ENCODE assay signal across 13 cellular contexts in genomic region chr3:9955067-9955502, GRCh38. TPM values are rescaled to one million over a fixed set of nuclear protein-coding genes. Genes with fewer than 3 reads are reported as not detected.
DNase-seq lines count a peak whose midpoint lies in the region; ATAC-seq and TF ChIP-seq lines count a peak whose summit lies in the region.
"Had no signal": no experiment of that assay in that cellular context is flagged by ENCODE, and none has a peak within 500 bp of the region (broad histone marks: within the 10 kb centered on the region; RNA-seq: fewer than 3 reads in every experiment).

No MANE protein-coding gene starts in this region.

- no peak overlapping the region for H3K27ac Mint-ChIP-seq in Calu3 (ENCODE audit: unreplicated experiment)
- H3K27ac Mint-ChIP-seq: mesothelial cell of epicardium had no signal

- no peak overlapping the region for H3K4me3 Mint-ChIP-seq in Calu3 (ENCODE audit: low read depth, unreplicated experiment)
- H3K4me3 Mint-ChIP-seq: mesothelial cell of epicardium had no signal

- no peak for TF ChIP-seq CTCF in Calu3 (IDR thresholded peaks at IDR 0.05; ENCODE audit: unreplicated experiment)

- H3K27me3 Mint-ChIP-seq in Calu3 (ENCODE audit: unreplicated experiment), result no peaks in the 10 kb centered on the region

- peaks cover 13% of the 10 kb centered on the region for H3K4me1 Mint-ChIP-seq in Calu3 (ENCODE audit: low read depth, unreplicated experiment)

- CTCF ChIA-PET in Calu3 (lab: Charles Lee), result no interaction called here

- intact Hi-C loops in sciatic nerve (cut with DNase I), result no loop called here
- intact Hi-C loops in Calu3 (cut with micrococcal nuclease; ENCODE audit: unreplicated experiment), result no loop called here

- no peak for ATAC-seq in sciatic nerve

- peaks cover 13% of the 10 kb centered on the region for H3K36me3 Mint-ChIP-seq in Calu3 (ENCODE audit: insufficient read depth, unreplicated experiment)
- H3K36me3 Mint-ChIP-seq: mesothelial cell of epicardium had no signal

- peak; percentile 48 for DNase-seq in DMS153 (lab: John Stamatoyannopoulos, UW)
- DNase-seq in DMS153 treated with DMSO at 0.1 percent for 48 hours (lab: John Stamatoyannopoulos, UW; ENCODE audit: unreplicated experiment), result no peak
- DNase-seq in NCI-H345 (lab: John Stamatoyannopoulos, UW), result peak; percentile 82
- DNase-seq in astrocyte of the hippocampus (ENCODE audit: low read depth, low spot score), result peak; percentile 32
- DNase-seq in sciatic nerve (ENCODE audit: low spot score), result peak; percentile 47
- DNase-seq in cerebellar cortex (ENCODE audit: low spot score), result no peak
- DNase-seq in NOMO-1 treated with DMSO at 0.1 percent for 48 hours (lab: John Stamatoyannopoulos, UW; ENCODE audit: unreplicated experiment), result no peak
- DNase-seq in Calu3, result no peak
- DNase-seq: 8988T; activated CD8-positive, alpha-beta memory T cell treated with anti-CD3 and anti-CD28 coated beads, Interleukin-2, amount 50 U/mL, for 48 hours; anterior cingulate cortex; stimulated activated CD4-positive, alpha-beta T cell treated with anti-CD3 and anti-CD28 coated beads, Interleukin-4, amount 100 ng/mL, for 4 hours had no signal

- H3K9me3 Mint-ChIP-seq in Calu3 (ENCODE audit: low read depth, unreplicated experiment), result no peaks in the 10 kb centered on the region
- H3K9me3 Mint-ChIP-seq: mesothelial cell of epicardium had no signal

- no TSS peak for BruUV-seq in Calu3 (replicated peaks; lab: Mats Ljungman, UMichigan)

RNA-seq across cellular contexts. Expression of gene PRRT3, which starts 2.9 kb away (rescaled TPM):
- total RNA-seq in sciatic nerve (1.5 TPM), Calu3 (2022) (1.2 and 1.6 TPM in 2 replicates)

RNA-seq across cellular contexts. Expression of gene CRELD1, which starts 21.5 kb away (rescaled TPM):
- 36.5 TPM for total RNA-seq in sciatic nerve
- 23.2 and 25.4 TPM in 2 replicates for total RNA-seq in Calu3 (2022)

RNA-seq across cellular contexts. Expression of gene EMC3, which starts 31.6 kb away (rescaled TPM):
- total RNA-seq in sciatic nerve (51.6 TPM), Calu3 (2022) (59.2 and 64.2 TPM in 2 replicates)

RNA-seq across cellular contexts. Expression of gene IL17RC, which starts 38.2 kb away (rescaled TPM):
- total RNA-seq in sciatic nerve (33.2 TPM), Calu3 (2022) (19.1 and 24.7 TPM in 2 replicates)

RNA-seq across cellular contexts. Expression of gene IL17RE, which starts 52.4 kb away (rescaled TPM):
- total RNA-seq in sciatic nerve, result 5.3 TPM
- 25.5 and 30.6 TPM in 2 replicates for total RNA-seq in Calu3 (2022)

Comparison
In these comparisons a context has a peak if more than half of its experiments do, and no peak if none do; other contexts are left out.
1. DNase-seq: peak in DMS153 (single experiment), NCI-H345 (single experiment), astrocyte of the hippocampus (single experiment) and sciatic nerve (single experiment); none in DMS153 treated with DMSO at 0.1 percent for 48 hours (single experiment), cerebellar cortex (single experiment), NOMO-1 treated with DMSO at 0.1 percent for 48 hours (single experiment) and Calu3 (single experiment).